In the genomic region with DNA sequence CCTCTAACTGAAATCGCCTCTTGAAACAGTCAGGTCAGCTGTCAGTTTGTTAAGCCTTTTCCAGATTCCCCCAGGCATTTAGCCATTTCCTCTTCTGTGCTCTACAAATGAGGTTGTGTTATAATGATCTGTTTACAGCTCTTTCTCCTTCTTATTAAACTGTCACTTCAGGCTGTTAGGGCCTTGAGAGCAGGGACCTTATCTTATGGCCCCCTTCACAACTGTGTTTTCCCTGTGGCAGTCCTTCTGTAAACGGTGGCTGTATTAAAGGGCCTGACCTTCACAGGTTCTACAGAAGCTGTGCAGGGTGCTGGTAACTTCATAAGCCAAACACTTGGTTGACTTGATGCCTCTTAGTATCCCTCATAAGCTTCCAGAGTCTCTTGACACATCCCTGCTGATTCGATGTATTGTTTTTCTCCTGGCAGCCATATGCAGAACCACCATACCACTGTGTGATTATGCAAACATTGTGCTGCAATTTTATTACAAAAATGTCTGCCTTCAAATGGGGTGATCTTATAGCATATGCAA, we compare ENCODE assay signal across 10 cellular contexts.
DNase-seq lines count a peak whose midpoint lies in the region; ATAC-seq, FAIRE-seq and TF ChIP-seq lines count a peak whose summit lies in the region.
"Had no signal": no experiment of that assay in that cellular context is flagged by ENCODE, and none has a peak within 500 bp of the region (broad histone marks: within the 10 kb centered on the region; RNA-seq: fewer than 3 reads in every experiment).

No MANE protein-coding gene starts in this region.

- intact Hi-C loops in kidney (cut with DNase I): no loop called here
- intact Hi-C loops in tibial artery (cut with DNase I; ENCODE audit: low total_unique reads): no loop called here

- H3K4me1 Mint-ChIP-seq in brain: peaks cover 55% of the 10 kb centered on the region

- H3K4me1 ChIP-seq in kidney (ENCODE audit: control insufficient read depth in 1 of 2, insufficient read depth in 1 of 2, low read depth in 1 of 2, low read length in 2 of 2) (peaks cover 11 to 16% of the 10 kb centered on the region in 2 donors), tibial artery (peaks cover 0 to 67% (median 9%) of the 10 kb centered on the region in 4 donors)

- H3K36me3 ChIP-seq in kidney (ENCODE audit: control insufficient read depth in 1 of 2, insufficient read depth in 2 of 2, low read length in 2 of 2) (no peaks in the 10 kb centered on the region), tibial artery (no peaks in the 10 kb centered on the region)

- no peak for ATAC-seq in HG03175 (IDR thresholded peaks at IDR 0.05; ENCODE audit: unreplicated experiment)
- ATAC-seq: activated CD4-positive, alpha-beta T cell treated with anti-CD3 and anti-CD28 coated beads for 36 hours had no signal

- H3K9ac ChIP-seq in kidney (ENCODE audit: low read length in 2 of 2): no peak overlapping the region

- no peaks in the 10 kb centered on the region for H3K9me3 ChIP-seq in kidney (ENCODE audit: control insufficient read depth in 1 of 2, low read length in 2 of 2)
- H3K9me3 ChIP-seq in tibial artery: peaks cover 0 to 4% (median 0%) of the 10 kb centered on the region in 3 donors

- DNase-seq in NCI-H526 (lab: John Stamatoyannopoulos, UW) (peak; percentile 56 to 61), NCI-H526 treated with DMSO at 0.1 percent for 48 hours (lab: John Stamatoyannopoulos, UW) (no peak), kidney (no peak), tibial artery (no peak), AG08395 (ENCODE audit: low spot score) (no peak)
- DNase-seq in stimulated activated naive CD4-positive, alpha-beta T cell (lab: John Stamatoyannopoulos, UW): no peak
- DNase-seq: ACHN; activated CD4-positive, alpha-beta T cell treated with anti-CD3 and anti-CD28 coated beads for 36 hours had no signal

- H3K27me3 Mint-ChIP-seq in brain: no peaks in the 10 kb centered on the region
- H3K27me3 Mint-ChIP-seq: activated CD4-positive, alpha-beta T cell treated with anti-CD3 and anti-CD28 coated beads for 36 hours had no signal

- peak overlapping the region; percentile 54 to 94 (median 73) for H3K27ac Mint-ChIP-seq in brain
- H3K27ac Mint-ChIP-seq: activated CD4-positive, alpha-beta T cell treated with anti-CD3 and anti-CD28 coated beads for 36 hours had no signal

- peak overlapping the region; percentile 2 to 60 (median 47) for H3K4me3 Mint-ChIP-seq in brain
- H3K4me3 Mint-ChIP-seq: activated CD4-positive, alpha-beta T cell treated with anti-CD3 and anti-CD28 coated beads for 36 hours had no signal

- H3K27me3 ChIP-seq in tibial artery: no peaks in the 10 kb centered on the region

- H3K4me3 ChIP-seq in kidney (ENCODE audit: low read length in 2 of 2): no peak overlapping the region
- H3K4me3 ChIP-seq in tibial artery: no peak overlapping the region

- peaks cover 0 to 5% (median 4%) of the 10 kb centered on the region in 5 experiments for H3K9me3 Mint-ChIP-seq in brain

- H3K36me3 Mint-ChIP-seq in brain: peaks cover 11% of the 10 kb centered on the region

- H3K27ac ChIP-seq in kidney (ENCODE audit: low read depth in 2 of 2, low read length in 2 of 2) (peak overlapping the region; percentile 26 to 59), tibial artery (peak overlapping the region; percentile 70 to 75)

- TF ChIP-seq CTCF in brain (conservative IDR thresholded peaks at IDR 0.05) (no peak), kidney (IDR thresholded peaks at IDR 0.05; ENCODE audit: borderline replicate concordance, extremely low read depth, insufficient read depth) (no peak), tibial artery (IDR thresholded peaks at IDR 0.05) (no peak)

- FAIRE-seq in kidney (lab: Jason Lieb, UNC): no peak

Comparison
In these comparisons a context has a peak if more than half of its experiments do, and no peak if none do; other contexts are left out.
1. DNase-seq: peak in NCI-H526 (2 of 2); none in NCI-H526 treated with DMSO at 0.1 percent for 48 hours (single experiment), kidney (single experiment), tibial artery (0 of 2), stimulated activated naive CD4-positive, alpha-beta T cell (0 of 6) and AG08395 (single experiment).